In the genomic region with DNA sequence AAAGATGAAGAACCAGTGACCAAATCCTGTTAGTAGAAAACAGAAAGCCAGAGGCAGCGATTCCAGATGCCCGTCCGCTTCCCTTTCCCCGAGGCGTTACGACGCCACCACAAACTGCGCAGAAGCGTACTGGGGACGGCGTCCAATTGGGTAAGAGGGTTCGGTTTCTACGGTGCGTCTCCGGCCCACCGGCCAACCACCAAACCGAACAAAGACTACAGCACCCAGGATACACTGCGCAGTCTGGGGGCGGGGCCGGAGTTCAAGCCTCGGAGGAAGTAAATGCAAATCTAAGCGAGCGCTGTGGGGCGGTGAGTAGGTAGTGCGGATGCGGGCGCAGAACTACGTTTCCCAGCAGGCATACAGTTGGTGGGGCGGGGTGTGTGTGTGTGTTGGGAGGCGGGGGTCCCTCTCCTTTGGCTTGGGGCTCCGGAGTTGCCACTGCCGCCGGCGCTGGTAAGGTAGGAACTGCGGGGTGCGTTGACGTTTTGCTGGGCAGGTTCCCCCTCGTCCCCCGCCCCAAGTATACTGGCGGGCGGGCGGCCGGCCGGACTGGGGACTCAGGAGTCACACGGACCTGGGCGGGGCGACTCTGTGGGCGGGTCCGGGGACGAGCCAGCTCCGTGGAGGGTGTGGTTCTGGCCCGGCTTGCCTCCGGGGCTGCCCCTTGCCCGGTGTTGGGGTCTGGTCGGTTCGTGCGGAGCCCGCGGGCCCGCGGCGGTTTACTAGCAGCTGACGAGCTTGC, we compare ENCODE assay signal across 8 cellular contexts.
DNase-seq lines count a peak whose midpoint lies in the region; ATAC-seq, FAIRE-seq and TF ChIP-seq lines count a peak whose summit lies in the region.

A gene with protein sequence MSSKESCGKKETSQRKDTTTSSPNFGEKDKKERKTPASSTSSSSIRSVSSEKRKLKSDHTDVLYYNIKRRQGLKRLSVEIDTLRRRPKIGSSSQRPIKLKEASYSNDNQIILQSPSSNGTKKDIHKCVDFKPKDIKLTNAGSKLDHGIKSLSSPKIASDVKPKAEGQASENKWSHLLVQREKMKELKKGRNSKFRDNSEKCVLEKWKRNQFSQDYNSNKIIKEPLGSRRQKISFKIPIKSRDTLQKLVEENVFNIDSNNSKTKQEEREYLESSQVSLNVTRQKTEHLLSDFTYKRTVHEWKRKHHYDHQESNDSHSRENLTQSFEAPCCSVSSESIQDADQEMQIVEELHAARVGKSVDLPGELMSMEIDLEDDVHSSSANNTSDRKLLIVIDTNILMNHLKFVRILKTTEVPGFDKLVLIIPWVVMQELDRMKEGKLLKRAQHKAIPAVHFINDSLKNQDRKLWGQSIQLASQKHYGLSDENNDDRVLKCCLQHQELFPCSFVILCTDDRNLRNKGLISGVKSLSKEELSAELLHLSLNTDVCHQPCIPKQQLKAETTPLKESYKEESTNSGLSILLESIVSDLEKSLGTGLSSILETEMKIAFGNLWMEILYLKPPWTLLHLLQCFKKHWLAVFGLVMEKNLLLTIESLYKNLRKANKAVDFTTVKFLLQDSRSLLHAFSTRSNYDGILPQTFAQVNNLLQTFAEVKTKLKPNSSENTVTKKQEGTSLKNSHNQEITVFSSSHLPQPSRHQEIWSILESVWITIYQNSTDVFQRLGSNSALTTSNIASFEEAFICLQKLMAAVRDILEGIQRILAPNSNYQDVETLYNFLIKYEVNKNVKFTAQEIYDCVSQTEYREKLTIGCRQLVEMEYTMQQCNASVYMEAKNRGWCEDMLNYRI (plus strand): TSS at position 314 of the 745 bp plus-strand sequence. CDS start 3,675 bp downstream, outside the sequence.
TRMT1L (minus strand) TSS at position 100 of the 745 bp plus-strand sequence. CDS start 241 bp downstream, outside the sequence.

- DNase-seq in AML-193 (lab: John Stamatoyannopoulos, UW), result peak; percentile 98
- DNase-seq in NCI-H510A treated with DMSO at 0.1 percent for 48 hours (lab: John Stamatoyannopoulos, UW), result peak; percentile 99
- DNase-seq in activated CD4-positive, alpha-beta T cell treated with anti-CD3 and anti-CD28 coated beads for 4 hours, result peak; percentile 98
- DNase-seq in kidney tubule cell (ENCODE audit: low spot score), result peak; percentile 99
- DNase-seq in stimulated activated CD4-positive, alpha-beta T cell treated with anti-CD3 and anti-CD28 coated beads, Interleukin-1b, Interleukin-23, amount 100 ng/mL, for 24 hours (ENCODE audit: low read depth in 4 of 4, low spot score in 1 of 4), result peak; percentile 96 to 99 (median 98)

- TF ChIP-seq POLR2A in GM19193 (IDR thresholded peaks at IDR 0.05; ENCODE audit: extremely low read depth, insufficient read depth, insufficient read length), result peak; percentile 93

- ATAC-seq in HG03439 (IDR thresholded peaks at IDR 0.05; ENCODE audit: unreplicated experiment), result peak; percentile 93

- peak; percentile 10 for FAIRE-seq in colon (lab: Jason Lieb, UNC)

Comparison
In these comparisons a context has a peak if more than half of its experiments do, and no peak if none do; other contexts are left out.
1. Peak in every context shown above with its lines: DNase-seq and ATAC-seq.